ENCODE assay signal across 9 cellular contexts in the genomic region with DNA sequence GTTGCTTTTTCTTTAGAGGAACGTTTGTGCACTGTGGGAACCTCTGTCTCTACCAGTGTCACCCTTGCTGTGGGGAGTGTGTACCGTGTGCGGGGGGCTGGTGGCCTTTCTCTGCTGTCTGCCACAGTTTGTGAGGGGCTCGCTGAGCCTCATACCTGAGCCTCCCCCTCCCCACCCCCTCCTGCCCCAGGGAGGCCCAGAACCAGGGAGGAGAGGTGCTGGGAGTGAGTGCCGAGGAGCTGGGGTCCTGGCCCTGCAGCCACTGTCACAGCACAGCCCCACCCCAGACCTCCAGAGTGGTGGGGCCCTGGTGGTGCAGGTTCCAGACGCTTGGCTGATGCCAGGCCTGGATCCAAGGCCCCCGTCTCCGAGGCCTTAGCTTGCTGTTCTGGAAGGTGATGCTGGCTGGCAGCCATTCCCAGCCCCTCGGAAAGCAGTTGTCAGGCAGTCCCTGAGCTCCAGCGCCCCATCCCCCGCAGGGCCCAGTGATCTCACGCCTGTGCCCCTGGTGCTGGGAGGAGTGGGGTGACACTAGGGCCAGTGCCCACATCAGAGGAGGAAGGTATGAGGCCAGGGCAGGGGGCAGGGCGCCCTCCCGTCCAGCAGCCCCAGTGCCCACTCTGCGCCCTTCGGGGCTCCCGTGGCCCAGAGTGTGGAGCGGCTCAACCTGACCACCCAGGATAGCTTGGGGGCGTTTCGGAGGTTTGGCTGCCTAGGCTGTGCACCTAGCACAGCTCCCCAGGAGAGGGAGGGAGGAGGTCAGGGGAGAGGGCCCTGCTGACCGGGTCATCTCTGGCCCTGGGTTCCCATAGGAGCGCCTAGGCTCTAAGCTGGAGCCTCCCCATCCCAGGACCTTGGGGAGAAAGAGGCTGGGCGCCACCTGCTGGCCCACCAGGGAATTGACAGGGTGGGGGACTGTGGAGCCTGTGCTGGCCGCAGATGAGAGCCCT. TPM values are rescaled to one million over a fixed set of nuclear protein-coding genes. Genes with fewer than 3 reads are reported as not detected.
DNase-seq lines count a peak whose midpoint lies in the region; ATAC-seq, FAIRE-seq and TF ChIP-seq lines count a peak whose summit lies in the region.
"Had no signal": no experiment of that assay in that cellular context is flagged by ENCODE, and none has a peak within 500 bp of the region (broad histone marks: within the 10 kb centered on the region; RNA-seq: fewer than 3 reads in every experiment).

No MANE protein-coding gene starts in this region.

- H3K9me3 ChIP-seq in Peyer's patch: no peaks in the 10 kb centered on the region
- H3K9me3 ChIP-seq in astrocyte (ENCODE audit: insufficient read depth, low read depth, low read length): no peaks in the 10 kb centered on the region

- no peak overlapping the region for H3K9ac ChIP-seq in astrocyte (ENCODE audit: low read length)

- FAIRE-seq in astrocyte (lab: Jason Lieb, UNC): no peak

- H3K27ac ChIP-seq in Peyer's patch (no peak overlapping the region), astrocyte (ENCODE audit: low read depth, low read length) (no peak overlapping the region)

- peak; percentile 69 for DNase-seq in NCI-H82 (lab: John Stamatoyannopoulos, UW)
- DNase-seq in NCI-H82 treated with DMSO at 0.1 percent for 48 hours (lab: John Stamatoyannopoulos, UW; ENCODE audit: unreplicated experiment): no peak
- DNase-seq in Peyer's patch: peak; percentile 43 to 71 (median 61)
- no peak for DNase-seq in astrocyte (ENCODE audit: low read depth)
- DNase-seq in iris pigment epithelial cell (ENCODE audit: low read depth): peak; percentile 24
- peak; percentile 30 to 35 for DNase-seq in stimulated activated CD4-positive, alpha-beta T cell treated with anti-CD3 and anti-CD28 coated beads, Interleukin-4, amount 100 ng/mL, for 48 hours (ENCODE audit: low read depth in 2 of 2)
- DNase-seq in DMS79 (lab: John Stamatoyannopoulos, UW): no peak

- no peaks in the 10 kb centered on the region for H3K79me2 ChIP-seq in astrocyte (ENCODE audit: insufficient read depth, low read length)

- H4K20me1 ChIP-seq in astrocyte (ENCODE audit: insufficient read depth, low read length): peaks cover 57% of the 10 kb centered on the region

- peak; percentile 11 to 76 (median 55) for TF ChIP-seq CTCF in Peyer's patch (IDR thresholded peaks at IDR 0.05)
- peak; percentile 22 for TF ChIP-seq CTCF in astrocyte (IDR thresholded peaks at IDR 0.05; ENCODE audit: insufficient read depth, low read depth, low read length)

- no peaks in the 10 kb centered on the region for H3K9me3 Mint-ChIP-seq in astrocyte (ENCODE audit: unreplicated experiment)

- peaks cover 4% of the 10 kb centered on the region for H3K27me3 Mint-ChIP-seq in astrocyte (ENCODE audit: low read depth, unreplicated experiment)

- no peak overlapping the region for H2AFZ ChIP-seq in astrocyte (ENCODE audit: low read depth, low read length)

- no peaks in the 10 kb centered on the region for H3K36me3 Mint-ChIP-seq in astrocyte (ENCODE audit: low read depth, unreplicated experiment)

- no peaks in the 10 kb centered on the region for H3K27me3 ChIP-seq in Peyer's patch
- no peaks in the 10 kb centered on the region for H3K27me3 ChIP-seq in astrocyte (ENCODE audit: insufficient read depth, low read length)

- H3K4me3 Mint-ChIP-seq in astrocyte (ENCODE audit: unreplicated experiment): no peak overlapping the region

- no peak for TF ChIP-seq POLR2A in Peyer's patch (IDR thresholded peaks at IDR 0.05)

- no peaks in the 10 kb centered on the region for H3K4me1 ChIP-seq in Peyer's patch
- H3K4me1 ChIP-seq in astrocyte (ENCODE audit: insufficient read depth, low read length): no peaks in the 10 kb centered on the region

- no peak for ATAC-seq in GM19463 (IDR thresholded peaks at IDR 0.05; ENCODE audit: unreplicated experiment)

- no peak overlapping the region for H3K27ac Mint-ChIP-seq in astrocyte (ENCODE audit: unreplicated experiment)

- H3K4me3 ChIP-seq in Peyer's patch: no peak overlapping the region
- H3K4me3 ChIP-seq in astrocyte (ENCODE audit: insufficient read depth, low read depth, low read length): no peak overlapping the region

- H3K4me2 ChIP-seq in astrocyte (ENCODE audit: low read length): no peak overlapping the region

- no peaks in the 10 kb centered on the region for H3K36me3 ChIP-seq in Peyer's patch
- H3K36me3 ChIP-seq in astrocyte (ENCODE audit: insufficient read depth, low read length): no peaks in the 10 kb centered on the region

- peaks cover 6% of the 10 kb centered on the region for H3K4me1 Mint-ChIP-seq in astrocyte (ENCODE audit: low read depth, unreplicated experiment)

RNA-seq across cellular contexts. Expression of gene ALPP, which starts 53.0 kb away (rescaled TPM):
- not detected for total RNA-seq in Peyer's patch
- 0.32 TPM in 1 of 2 replicates, not detected in the other for total RNA-seq in astrocyte
- total RNA-seq: activated CD8-positive, alpha-beta memory T cell treated with anti-CD3 and anti-CD28 coated beads for 36 hours had no signal

Comparison
In these comparisons a context has a peak if more than half of its experiments do, and no peak if none do; other contexts are left out.
1. DNase-seq: peak in NCI-H82 (single experiment), Peyer's patch (3 of 3), iris pigment epithelial cell (single experiment) and stimulated activated CD4-positive, alpha-beta T cell treated with anti-CD3 and anti-CD28 coated beads, Interleukin-4, amount 100 ng/mL, for 48 hours (2 of 2); none in NCI-H82 treated with DMSO at 0.1 percent for 48 hours (single experiment), astrocyte (single experiment) and DMS79 (single experiment).